15 cellular contexts compared by ENCODE assay signal in the genomic region with DNA sequence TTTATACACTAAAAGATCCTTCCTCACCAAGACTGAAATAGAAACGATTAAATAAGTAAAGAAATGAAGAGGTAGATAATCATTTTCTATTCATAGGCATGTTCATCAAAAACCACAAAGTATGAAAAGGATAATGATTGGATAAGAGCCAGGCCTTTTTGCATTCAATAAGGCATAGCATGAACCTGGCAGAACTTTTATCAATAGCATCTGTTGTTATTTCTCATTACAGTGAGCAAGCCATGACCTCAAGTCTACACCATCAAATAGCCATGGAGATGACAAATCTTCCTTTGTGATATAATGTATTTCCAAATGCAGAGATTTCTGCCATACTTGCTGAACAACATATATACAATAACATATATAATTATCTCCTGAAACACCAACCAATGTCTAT.
DNase-seq lines count a peak whose midpoint lies in the region; ATAC-seq and TF ChIP-seq lines count a peak whose summit lies in the region.
"Had no signal": no experiment of that assay in that cellular context is flagged by ENCODE, and none has a peak within 500 bp of the region (broad histone marks: within the 10 kb centered on the region; RNA-seq: fewer than 3 reads in every experiment).

No MANE protein-coding gene starts in this region.

- H3K4me3 ChIP-seq in fibroblast of mammary gland (ENCODE audit: control insufficient read depth, low read depth, low read length) = no peak overlapping the region
- H3K4me3 ChIP-seq: BLaER1, HAP-1 had no signal

- ATAC-seq in SK-N-SH treated with all-trans-retinoic acid at 6 μM for 48 hours = peak; percentile 68

- TF ChIP-seq CTCF in fibroblast of mammary gland (conservative IDR thresholded peaks at IDR 0.05; ENCODE audit: control insufficient read depth, insufficient read depth, low read depth, low read length) (no peak), GM13976 (IDR thresholded peaks at IDR 0.05; ENCODE audit: borderline replicate concordance, control extremely low read depth, extremely low read depth, insufficient read depth, missing control alignments) (no peak)

- in situ Hi-C loops in GM13976 (cut with MboI; ENCODE audit: low sequenced_read_pairs, unreplicated experiment) = no loop called here

- DNase-seq in COLO829 (ENCODE audit: low spot score) (peak; percentile 86), HS-5 (ENCODE audit: low read depth) (peak; percentile 3), fibroblast of mammary gland (ENCODE audit: low read depth) (peak; percentile 15), DMS 273 (lab: John Stamatoyannopoulos, UW; ENCODE audit: unreplicated experiment) (no peak), GM13976 (ENCODE audit: low spot score) (no peak), UCSD-AML1 (lab: John Stamatoyannopoulos, UW; ENCODE audit: unreplicated experiment) (no peak)
- DNase-seq in activated effector memory CD4-positive, alpha-beta T cell treated with Interleukin-2 at 50 U/mL for 16 hours = no peak
- DNase-seq: 8988T; AML-193; CD8-positive, alpha-beta memory T cell; DND-41; GDM1 had no signal

TF ChIP-seq in SK-N-SH treated with all-trans-retinoic acid at 6 μM for 48 hours, 23 proteins besides CTCF, POLR2A, EP300 and RAD21:
- TF ChIP-seq TOX (CRISPR knock-in tag; IDR thresholded peaks at IDR 0.05; ENCODE audit: borderline replicate concordance) (no peak), ZNF8 (CRISPR knock-in tag; IDR thresholded peaks at IDR 0.05) (no peak), ZC3H10 (CRISPR knock-in tag; IDR thresholded peaks at IDR 0.05) (no peak), ZFP3 (CRISPR knock-in tag; IDR thresholded peaks at IDR 0.05) (no peak), BACH2 (CRISPR knock-in tag; IDR thresholded peaks at IDR 0.05; ENCODE audit: borderline replicate concordance) (no peak), POU6F1 (CRISPR knock-in tag; IDR thresholded peaks at IDR 0.05; ENCODE audit: borderline replicate concordance, low read depth) (no peak), SNAI2 (CRISPR knock-in tag; IDR thresholded peaks at IDR 0.05) (no peak), PATZ1 (CRISPR knock-in tag; IDR thresholded peaks at IDR 0.05; ENCODE audit: borderline replicate concordance) (no peak), ZFP30 (CRISPR knock-in tag; IDR thresholded peaks at IDR 0.05) (no peak), ZNF70 (CRISPR knock-in tag; IDR thresholded peaks at IDR 0.05) (no peak), ISL1 (CRISPR knock-in tag; IDR thresholded peaks at IDR 0.05) (no peak), ARNTL (CRISPR knock-in tag; IDR thresholded peaks at IDR 0.05; ENCODE audit: borderline replicate concordance, low read depth) (no peak)
- TF ChIP-seq, protein P1, sequence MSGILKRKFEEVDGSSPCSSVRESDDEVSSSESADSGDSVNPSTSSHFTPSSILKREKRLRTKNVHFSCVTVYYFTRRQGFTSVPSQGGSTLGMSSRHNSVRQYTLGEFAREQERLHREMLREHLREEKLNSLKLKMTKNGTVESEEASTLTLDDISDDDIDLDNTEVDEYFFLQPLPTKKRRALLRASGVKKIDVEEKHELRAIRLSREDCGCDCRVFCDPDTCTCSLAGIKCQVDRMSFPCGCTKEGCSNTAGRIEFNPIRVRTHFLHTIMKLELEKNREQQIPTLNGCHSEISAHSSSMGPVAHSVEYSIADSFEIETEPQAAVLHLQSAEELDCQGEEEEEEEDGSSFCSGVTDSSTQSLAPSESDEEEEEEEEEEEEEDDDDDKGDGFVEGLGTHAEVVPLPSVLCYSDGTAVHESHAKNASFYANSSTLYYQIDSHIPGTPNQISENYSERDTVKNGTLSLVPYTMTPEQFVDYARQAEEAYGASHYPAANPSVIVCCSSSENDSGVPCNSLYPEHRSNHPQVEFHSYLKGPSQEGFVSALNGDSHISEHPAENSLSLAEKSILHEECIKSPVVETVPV (CRISPR knock-in tag; IDR thresholded peaks at IDR 0.05) = no peak
TF ChIP-seq in SK-N-SH treated with all-trans-retinoic acid at 6 μM for 48 hours: peak in this region for 0.

Comparison
In these comparisons a context has a peak if more than half of its experiments do, and no peak if none do; other contexts are left out.
1. DNase-seq: peak in COLO829 (single experiment), HS-5 (single experiment) and fibroblast of mammary gland (single experiment); none in DMS 273 (single experiment), GM13976 (single experiment), UCSD-AML1 (single experiment) and activated effector memory CD4-positive, alpha-beta T cell treated with Interleukin-2 at 50 U/mL for 16 hours (single experiment).